In genomic region chr7:72334733-72335132, GRCh38 we compare ENCODE assay signal across 26 cellular contexts.
"Had no signal": no experiment of that assay in that cellular context is flagged by ENCODE, and none has a peak within 500 bp of the region (broad histone marks: within the 10 kb centered on the region; RNA-seq: fewer than 3 reads in every experiment).

No MANE protein-coding gene starts in this region.

- H3K36me3 Mint-ChIP-seq: activated naive CD4-positive, alpha-beta T cell treated with anti-CD3 and anti-CD28 coated beads, Interleukin-2, amount 50 U/mL, for 24 hours had no signal

- H3K4me3 ChIP-seq: esophagus squamous epithelium, heart right ventricle, left lung, lung, skin epidermis, testis, upper lobe of left lung had no signal

- DNase-seq: activated CD4-positive, alpha-beta memory T cell treated with anti-CD3 and anti-CD28 coated beads, Interleukin-2, amount 10 ng/mL, durations not matched to agents 7 days and 5 days; activated CD4-positive, alpha-beta T cell treated with anti-CD3 and anti-CD28 coated beads for 1 hour; activated CD4-positive, alpha-beta T cell treated with anti-CD3 and anti-CD28 coated beads, Interleukin-2, amount 10 ng/mL, durations not matched to agents 7 days and 5 days; activated CD8-positive, alpha-beta memory T cell treated with anti-CD3 and anti-CD28 coated beads, Interleukin-2, amount 50 U/mL, for 48 hours; activated gamma-delta T cell treated with Interleukin-2 at 50 U/mL for 16 hours; activated T-cell treated with anti-CD3 and anti-CD28 coated beads, Interleukin-2, amount 50 U/mL, for 24 hours; esophagus squamous epithelium; foreskin melanocyte; heart right ventricle; left lung; stimulated activated CD4-positive, alpha-beta T cell treated with anti-CD3 and anti-CD28 coated beads, Interleukin-12 subunit alpha, Interleukin-12 subunit beta, amount 100 ng/mL, for 4 hours; stimulated activated CD4-positive, alpha-beta T cell treated with anti-CD3 and anti-CD28 coated beads, Interleukin-4, amount 100 ng/mL, for 1 hour; stimulated activated naive CD8-positive, alpha-beta T cell treated with anti-CD3 and anti-CD28 coated beads, Interleukin-15, Interleukin-2, amounts not matched to agents 100 U/mL and 50 U/mL, for 24 hours; T-helper 17 cell; T1000; testis; upper lobe of left lung had no signal

- H3K27ac ChIP-seq: epithelial cell of prostate, esophagus squamous epithelium, heart right ventricle, left lung, skin epidermis, testis, upper lobe of left lung, vagina had no signal

- H3K4me1 Mint-ChIP-seq: activated CD4-positive, alpha-beta memory T cell treated with anti-CD3 and anti-CD28 coated beads, Interleukin-2, amount 10 ng/mL, durations not matched to agents 7 days and 5 days; activated CD4-positive, alpha-beta T cell treated with anti-CD3 and anti-CD28 coated beads, Interleukin-2, amount 10 ng/mL, durations not matched to agents 7 days and 5 days; activated naive CD4-positive, alpha-beta T cell treated with anti-CD3 and anti-CD28 coated beads, Interleukin-2, amount 50 U/mL, for 24 hours; central memory CD8-positive, alpha-beta T cell; T-helper 17 cell had no signal

- H3K9me3 ChIP-seq: testis, upper lobe of left lung, vagina had no signal

- H3K27ac Mint-ChIP-seq: activated CD4-positive, alpha-beta memory T cell treated with anti-CD3 and anti-CD28 coated beads, Interleukin-2, amount 10 ng/mL, durations not matched to agents 7 days and 5 days; activated CD4-positive, alpha-beta T cell treated with anti-CD3 and anti-CD28 coated beads, Interleukin-2, amount 10 ng/mL, durations not matched to agents 7 days and 5 days; activated naive CD4-positive, alpha-beta T cell treated with anti-CD3 and anti-CD28 coated beads, Interleukin-2, amount 50 U/mL, for 24 hours; activated T-cell treated with anti-CD3 and anti-CD28 coated beads, Interleukin-2, amount 50 U/mL, for 24 hours; dendritic cell treated with granulocyte-macrophage colony-stimulating factor and Interleukin-4, amounts not matched to agents 40 ng/mL and 50 ng/mL, for 4 days; T-helper 17 cell had no signal

- FAIRE-seq: bronchial epithelial cell, islet of Langerhans had no signal

- H3K4me1 ChIP-seq: left lung had no signal

- H3K27me3 ChIP-seq: testis, vagina had no signal

- H3K4me3 Mint-ChIP-seq: activated CD4-positive, alpha-beta memory T cell treated with anti-CD3 and anti-CD28 coated beads, Interleukin-2, amount 10 ng/mL, durations not matched to agents 7 days and 5 days; activated CD4-positive, alpha-beta T cell treated with anti-CD3 and anti-CD28 coated beads, Interleukin-2, amount 10 ng/mL, durations not matched to agents 7 days and 5 days; activated naive CD4-positive, alpha-beta T cell treated with anti-CD3 and anti-CD28 coated beads, Interleukin-2, amount 50 U/mL, for 24 hours; activated T-cell treated with anti-CD3 and anti-CD28 coated beads, Interleukin-2, amount 50 U/mL, for 24 hours; central memory CD8-positive, alpha-beta T cell; dendritic cell treated with granulocyte-macrophage colony-stimulating factor and Interleukin-4, amounts not matched to agents 40 ng/mL and 50 ng/mL, for 4 days; T-helper 17 cell had no signal

- H3K36me3 ChIP-seq: esophagus squamous epithelium, heart right ventricle, left lung, upper lobe of left lung, vagina had no signal
